ENCODE assay signal across 7 cellular contexts in the genomic region with DNA sequence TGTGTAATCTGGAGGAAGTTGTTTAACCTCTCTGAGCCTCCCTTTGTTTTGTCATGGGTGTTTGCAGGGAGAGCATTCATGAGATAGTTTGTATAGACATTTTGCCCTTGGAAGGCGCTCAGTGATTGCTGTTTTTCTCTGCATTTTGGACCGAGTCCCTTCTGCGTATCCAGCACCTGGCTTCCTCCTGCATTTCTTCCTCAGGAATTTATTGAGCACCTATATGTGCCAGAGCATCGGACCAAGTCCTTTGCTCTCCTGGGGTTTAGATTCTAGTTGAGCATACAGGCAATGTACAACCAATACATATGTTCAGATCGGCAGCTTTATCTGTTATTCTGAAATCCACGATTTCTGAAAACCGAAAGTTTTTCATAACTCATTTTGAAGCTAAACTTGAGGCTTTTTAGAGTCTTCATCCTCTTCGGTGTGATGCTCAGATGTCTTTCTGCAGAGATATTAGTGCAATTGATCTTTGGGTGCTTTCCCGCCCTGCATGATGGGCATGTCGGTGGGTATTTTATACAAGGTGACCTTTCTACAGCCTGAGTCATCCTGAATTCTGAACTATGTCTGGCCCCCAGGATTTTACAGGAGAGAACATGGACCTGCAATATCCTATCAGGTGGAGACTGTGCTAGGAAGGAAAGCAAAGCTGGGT. TPM values are rescaled to one million over a fixed set of nuclear protein-coding genes. Genes with fewer than 3 reads are reported as not detected.
DNase-seq lines count a peak whose midpoint lies in the region; ATAC-seq and TF ChIP-seq lines count a peak whose summit lies in the region.

No MANE protein-coding gene starts in this region.

- no peak overlapping the region for H3K27ac ChIP-seq in OCI-LY3 (ENCODE audit: low read length)
- H3K27ac ChIP-seq in liver (ENCODE audit: low read depth in 1 of 2, low read length in 2 of 2) = peak overlapping the region; percentile 97 to 99
- peak overlapping the region; percentile 97 for H3K27ac ChIP-seq in stomach smooth muscle (ENCODE audit: low read length)
- peak overlapping the region in 1 of 3 donors; percentile 92 for H3K27ac ChIP-seq in thyroid gland

- WGBS in liver = 78% methylated on average over 10 of the region's 10 CpGs
- 91% methylated on average over 10 of the region's 10 CpGs for WGBS in thyroid gland, 2 donors

- H3K9ac ChIP-seq in OCI-LY3 (ENCODE audit: low read length) (no peak overlapping the region), liver (ENCODE audit: low read depth in 1 of 2, low read length in 2 of 2) (peak overlapping the region in 1 of 2 donors; percentile 67), stomach smooth muscle (ENCODE audit: low read length in 2 of 2) (peak overlapping the region; percentile 58 to 91)

- peaks cover 78% of the 10 kb centered on the region for H3K79me2 ChIP-seq in OCI-LY3 (ENCODE audit: low read length)

- intact Hi-C loops in thyroid gland (cut with DNase I) = no loop called here

- peak; percentile 20 for DNase-seq in activated T-helper 9 cell treated with anti-CD3 and anti-CD28 coated beads, Interleukin-2, amount 50 U/mL, for 16 hours (ENCODE audit: low read depth)
- DNase-seq in thyroid gland = no peak
- no peak for DNase-seq in Ammon's horn (ENCODE audit: low spot score)

- H3K36me3 ChIP-seq in OCI-LY3 (replicated peaks; ENCODE audit: low read depth, low read length) = peaks cover 2% of the 10 kb centered on the region
- H3K36me3 ChIP-seq in liver (ENCODE audit: control insufficient read depth in 4 of 4, insufficient read depth in 3 of 4, low read depth in 1 of 4, low read length in 3 of 4) = peaks cover 0 to 10% (median 0%) of the 10 kb centered on the region in 4 donors
- peaks cover 0 to 3% of the 10 kb centered on the region in 2 donors for H3K36me3 ChIP-seq in stomach smooth muscle (ENCODE audit: control insufficient read depth in 2 of 2, insufficient read depth in 2 of 2, low read length in 2 of 2)
- H3K36me3 ChIP-seq in thyroid gland = no peaks in the 10 kb centered on the region

- TF ChIP-seq CTCF in OCI-LY3 (IDR thresholded peaks at IDR 0.05; ENCODE audit: low read depth, low read length) = no peak
- TF ChIP-seq CTCF in liver (IDR thresholded peaks at IDR 0.05; ENCODE audit: low read depth, low read length, missing input control) = no peak
- no peak for TF ChIP-seq CTCF in thyroid gland (IDR thresholded peaks at IDR 0.05)

- no peak overlapping the region for H2AFZ ChIP-seq in OCI-LY3 (ENCODE audit: low read depth, low read length)

- H3K4me3 ChIP-seq in OCI-LY3 (ENCODE audit: low read length) (no peak overlapping the region; the same call in 1 of the 2 replicates), liver (ENCODE audit: low read depth in 1 of 3, low read length in 3 of 3) (no peak overlapping the region), stomach smooth muscle (ENCODE audit: low read length in 2 of 2) (peak overlapping the region; percentile 10 to 59), thyroid gland (replicated peaks in 1 of 3) (no peak overlapping the region)

- H4K20me1 ChIP-seq in OCI-LY3 (ENCODE audit: insufficient read depth, low read length) = peaks cover 37% of the 10 kb centered on the region

- peaks cover 3% of the 10 kb centered on the region for H3K27me3 ChIP-seq in OCI-LY3 (ENCODE audit: low read depth, low read length)
- no peaks in the 10 kb centered on the region for H3K27me3 ChIP-seq in liver (ENCODE audit: control insufficient read depth in 4 of 4, insufficient read depth in 4 of 4, low read length in 3 of 4)
- no peaks in the 10 kb centered on the region for H3K27me3 ChIP-seq in stomach smooth muscle (ENCODE audit: control insufficient read depth in 1 of 2, insufficient read depth in 2 of 2, low read length in 2 of 2)
- no peaks in the 10 kb centered on the region for H3K27me3 ChIP-seq in thyroid gland

- peak overlapping the region; percentile 34 for H3K4me2 ChIP-seq in OCI-LY3 (ENCODE audit: low read length)

- H3K9me3 ChIP-seq in OCI-LY3 (ENCODE audit: insufficient read depth, low read length) (no peaks in the 10 kb centered on the region), liver (ENCODE audit: control insufficient read depth in 4 of 4, low read length in 3 of 4) (no peaks in the 10 kb centered on the region), stomach smooth muscle (ENCODE audit: control insufficient read depth in 2 of 2, low read length in 2 of 2) (no peaks in the 10 kb centered on the region), thyroid gland (no peaks in the 10 kb centered on the region)

- ATAC-seq in HG03442 (IDR thresholded peaks at IDR 0.05; ENCODE audit: unreplicated experiment) = no peak

- no peak for TF ChIP-seq RAD21 in liver (IDR thresholded peaks at IDR 0.05)

- TF ChIP-seq POLR2A in thyroid gland (IDR thresholded peaks at IDR 0.05) = no peak

- H3K4me1 ChIP-seq in OCI-LY3 (ENCODE audit: low read length) (peaks cover 27% of the 10 kb centered on the region), liver (ENCODE audit: control insufficient read depth in 4 of 4, insufficient read depth in 4 of 4, low read length in 3 of 4) (peaks cover 20 to 72% (median 61%) of the 10 kb centered on the region in 4 donors), stomach smooth muscle (ENCODE audit: control insufficient read depth, insufficient read depth, low read length) (peaks cover 73% of the 10 kb centered on the region), thyroid gland (peaks cover 11 to 57% of the 10 kb centered on the region in 2 donors)

TF ChIP-seq in liver, 16 proteins besides CTCF, POLR2A, EP300 and RAD21:
- TF ChIP-seq, protein P1, sequence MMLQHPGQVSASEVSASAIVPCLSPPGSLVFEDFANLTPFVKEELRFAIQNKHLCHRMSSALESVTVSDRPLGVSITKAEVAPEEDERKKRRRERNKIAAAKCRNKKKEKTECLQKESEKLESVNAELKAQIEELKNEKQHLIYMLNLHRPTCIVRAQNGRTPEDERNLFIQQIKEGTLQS (IDR thresholded peaks at IDR 0.05) = no peak
- TF ChIP-seq JUND (IDR thresholded peaks at IDR 0.05) (no peak), FOXA1 (IDR thresholded peaks at IDR 0.05) (no peak), YY1 (IDR thresholded peaks at IDR 0.05) (no peak), RXRA (IDR thresholded peaks at IDR 0.05) (no peak), EGR1 (IDR thresholded peaks at IDR 0.05; ENCODE audit: low read depth in 2 of 2) (no peak), ZBTB33 (IDR thresholded peaks at IDR 0.05) (no peak), SP1 (IDR thresholded peaks at IDR 0.05) (no peak), NR2F2 (IDR thresholded peaks at IDR 0.05) (no peak), HNF4A (conservative IDR thresholded peaks at IDR 0.05) (no peak), HNF4G (IDR thresholded peaks at IDR 0.05) (no peak), TAF1 (conservative IDR thresholded peaks at IDR 0.05) (no peak), GABPA (IDR thresholded peaks at IDR 0.05 in 1 of 2, conservative IDR thresholded peaks at IDR 0.05 in 1 of 2) (no peak), FOXA2 (IDR thresholded peaks at IDR 0.05) (no peak)
- TF ChIP-seq, protein P2, sequence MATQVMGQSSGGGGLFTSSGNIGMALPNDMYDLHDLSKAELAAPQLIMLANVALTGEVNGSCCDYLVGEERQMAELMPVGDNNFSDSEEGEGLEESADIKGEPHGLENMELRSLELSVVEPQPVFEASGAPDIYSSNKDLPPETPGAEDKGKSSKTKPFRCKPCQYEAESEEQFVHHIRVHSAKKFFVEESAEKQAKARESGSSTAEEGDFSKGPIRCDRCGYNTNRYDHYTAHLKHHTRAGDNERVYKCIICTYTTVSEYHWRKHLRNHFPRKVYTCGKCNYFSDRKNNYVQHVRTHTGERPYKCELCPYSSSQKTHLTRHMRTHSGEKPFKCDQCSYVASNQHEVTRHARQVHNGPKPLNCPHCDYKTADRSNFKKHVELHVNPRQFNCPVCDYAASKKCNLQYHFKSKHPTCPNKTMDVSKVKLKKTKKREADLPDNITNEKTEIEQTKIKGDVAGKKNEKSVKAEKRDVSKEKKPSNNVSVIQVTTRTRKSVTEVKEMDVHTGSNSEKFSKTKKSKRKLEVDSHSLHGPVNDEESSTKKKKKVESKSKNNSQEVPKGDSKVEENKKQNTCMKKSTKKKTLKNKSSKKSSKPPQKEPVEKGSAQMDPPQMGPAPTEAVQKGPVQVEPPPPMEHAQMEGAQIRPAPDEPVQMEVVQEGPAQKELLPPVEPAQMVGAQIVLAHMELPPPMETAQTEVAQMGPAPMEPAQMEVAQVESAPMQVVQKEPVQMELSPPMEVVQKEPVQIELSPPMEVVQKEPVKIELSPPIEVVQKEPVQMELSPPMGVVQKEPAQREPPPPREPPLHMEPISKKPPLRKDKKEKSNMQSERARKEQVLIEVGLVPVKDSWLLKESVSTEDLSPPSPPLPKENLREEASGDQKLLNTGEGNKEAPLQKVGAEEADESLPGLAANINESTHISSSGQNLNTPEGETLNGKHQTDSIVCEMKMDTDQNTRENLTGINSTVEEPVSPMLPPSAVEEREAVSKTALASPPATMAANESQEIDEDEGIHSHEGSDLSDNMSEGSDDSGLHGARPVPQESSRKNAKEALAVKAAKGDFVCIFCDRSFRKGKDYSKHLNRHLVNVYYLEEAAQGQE (IDR thresholded peaks at IDR 0.05) = no peak
- TF ChIP-seq, protein P3, sequence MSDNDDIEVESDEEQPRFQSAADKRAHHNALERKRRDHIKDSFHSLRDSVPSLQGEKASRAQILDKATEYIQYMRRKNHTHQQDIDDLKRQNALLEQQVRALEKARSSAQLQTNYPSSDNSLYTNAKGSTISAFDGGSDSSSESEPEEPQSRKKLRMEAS (IDR thresholded peaks at IDR 0.05) = no peak

RNA-seq across cellular contexts. Expression of gene IL4R, which starts 4.1 kb away (rescaled TPM):
- total RNA-seq in liver (10 to 100 TPM; 18.0 to 61.9 TPM), thyroid gland (10 to 100 TPM; 18.5 to 42.5 (median 21.7) TPM)
- 10 to 100 TPM; 15.5 to 41.8 TPM for polyA plus RNA-seq in liver

RNA-seq across cellular contexts. Expression of gene NSMCE1, which starts 49.3 kb away (rescaled TPM):
- 10 to 100 TPM; 16.5 to 16.6 TPM for total RNA-seq in liver
- 10 to 100 TPM; 26.9 to 39.0 TPM for polyA plus RNA-seq in liver
- 10 to 100 TPM; 40.5 to 52.6 (median 48.8) TPM for total RNA-seq in thyroid gland

Comparison
In these comparisons a context has a peak if more than half of its experiments do, and no peak if none do; other contexts are left out.
1. H3K4me3 ChIP-seq: peak in stomach smooth muscle (2 of 2); none in OCI-LY3 (single experiment), liver (0 of 3) and thyroid gland (0 of 3).